22 cellular contexts compared by ENCODE assay signal in genomic region chr1:217627431-217627830, GRCh38. TPM values are rescaled to one million over a fixed set of nuclear protein-coding genes. Genes with fewer than 3 reads are reported as not detected.
DNase-seq lines count a peak whose midpoint lies in the region; ATAC-seq, FAIRE-seq and TF ChIP-seq lines count a peak whose summit lies in the region.
"Had no signal": no experiment of that assay in that cellular context is flagged by ENCODE, and none has a peak within 500 bp of the region (broad histone marks: within the 10 kb centered on the region; RNA-seq: fewer than 3 reads in every experiment).

No MANE protein-coding gene starts in this region.

- ATAC-seq in CD4-positive, CD25-positive, alpha-beta regulatory T cell (ENCODE audit: low read depth in 2 of 2), result no peak
- no peak for ATAC-seq in PC-3
- ATAC-seq in stimulated activated memory B cell treated with anti-CD40 and anti-IgM and Interleukin-4, amounts not matched to agents 10 μg/mL and 1 μg/mL and 100 μg/mL, for 72 hours, result no peak
- no peak for ATAC-seq in GM19467 (IDR thresholded peaks at IDR 0.05; ENCODE audit: unreplicated experiment)
- ATAC-seq in HG03354 (IDR thresholded peaks at IDR 0.05; ENCODE audit: poor library complexity, severe bottlenecking, unreplicated experiment), result no peak
- ATAC-seq: GM23338, K562 had no signal

- peaks cover 13% of the 10 kb centered on the region for H4K20me1 ChIP-seq in PC-3 (ENCODE audit: low read length)

- POLR2A ChIA-PET in PC-3 (lab: Charles Lee; ENCODE audit: unreplicated experiment), result interaction anchor here (0.6 kb wide), 1 partner anchor 683 kb away, joined by 3 read pairs; no protein-coding TSS in a partner anchor

- no peak overlapping the region for H2AFZ ChIP-seq in PC-3 (ENCODE audit: low read length)
- H2AFZ ChIP-seq: GM23338 had no signal

- H3K27ac Mint-ChIP-seq in CD4-positive, CD25-positive, alpha-beta regulatory T cell, result no peak overlapping the region
- H3K27ac Mint-ChIP-seq in stimulated activated memory B cell treated with anti-CD40 and anti-IgM and Interleukin-4, amounts not matched to agents 10 μg/mL and 1 μg/mL and 100 μg/mL, for 72 hours, result no peak overlapping the region
- H3K27ac Mint-ChIP-seq: CD4-positive, alpha-beta memory T cell; GM23338 had no signal

- no peak overlapping the region for H3K4me3 Mint-ChIP-seq in CD4-positive, CD25-positive, alpha-beta regulatory T cell
- no peak overlapping the region for H3K4me3 Mint-ChIP-seq in stimulated activated memory B cell treated with anti-CD40 and anti-IgM and Interleukin-4, amounts not matched to agents 10 μg/mL and 1 μg/mL and 100 μg/mL, for 72 hours
- H3K4me3 Mint-ChIP-seq: GM23338 had no signal

- H3K4me1 Mint-ChIP-seq in CD4-positive, CD25-positive, alpha-beta regulatory T cell, result peaks cover 38 to 73% (median 55%) of the 10 kb centered on the region in 4 donors
- H3K4me1 Mint-ChIP-seq in stimulated activated memory B cell treated with anti-CD40 and anti-IgM and Interleukin-4, amounts not matched to agents 10 μg/mL and 1 μg/mL and 100 μg/mL, for 72 hours, result peaks cover 22% of the 10 kb centered on the region

- peaks cover 84% of the 10 kb centered on the region for H3K79me2 ChIP-seq in PC-3 (ENCODE audit: low read length)

- no peaks in the 10 kb centered on the region for H3K9me3 ChIP-seq in CD4-positive, CD25-positive, alpha-beta regulatory T cell (ENCODE audit: control insufficient read depth in 2 of 2, low read length in 2 of 2)
- no peaks in the 10 kb centered on the region for H3K9me3 ChIP-seq in PC-3 (ENCODE audit: low read length)
- H3K9me3 ChIP-seq: BE2C, SJCRH30 had no signal

- H3K36me3 ChIP-seq in CD4-positive, CD25-positive, alpha-beta regulatory T cell (ENCODE audit: control insufficient read depth, insufficient read depth, low read length), result no peaks in the 10 kb centered on the region
- H3K36me3 ChIP-seq in PC-3 (ENCODE audit: low read depth, low read length), result no peaks in the 10 kb centered on the region
- H3K36me3 ChIP-seq: BE2C, SJCRH30 had no signal

- peak overlapping the region; percentile 97; the same call in 1 of the 2 replicates for H3K4me2 ChIP-seq in PC-3 (ENCODE audit: low read length)
- H3K4me2 ChIP-seq: GM23338 had no signal

- H3K4me3 ChIP-seq in CD4-positive, CD25-positive, alpha-beta regulatory T cell (ENCODE audit: low read depth, low read length), result peak overlapping the region; percentile 48
- 0 out of 2 replicates have a peak overlapping the region, but pooled peaks have one; percentile 83 for H3K4me3 ChIP-seq in PC-3 (ENCODE audit: low read length)
- H3K4me3 ChIP-seq: GM23338, K562, SJCRH30 had no signal

- no peak for DNase-seq in CD4-positive, CD25-positive, alpha-beta regulatory T cell
- DNase-seq in PC-3 (no peak), medulla oblongata (ENCODE audit: extremely low spot score) (peak; percentile 7), NOMO-1 treated with dmso at 0.1 percent for 144 hours (lab: John Stamatoyannopoulos, UW; ENCODE audit: unreplicated experiment) (no peak)
- DNase-seq: 8988T; BE2C; Calu3; CD4-positive, alpha-beta memory T cell; DMS53; HCEC 1CT; NCI-H1105 treated with DMSO at 0.1 percent for 48 hours; NCI-H1694; NCI-H510A; NCI-H748 treated with DMSO at 0.1 percent for 48 hours; SJCRH30 had no signal

- H3F3A ChIP-seq in PC-3 (ENCODE audit: low read length, unreplicated experiment), result no peaks in the 10 kb centered on the region

- no peaks in the 10 kb centered on the region for H3K27me3 ChIP-seq in CD4-positive, CD25-positive, alpha-beta regulatory T cell (ENCODE audit: control insufficient read depth, insufficient read depth, low read length)
- H3K27me3 ChIP-seq in PC-3 (ENCODE audit: low read length), result no peaks in the 10 kb centered on the region
- H3K27me3 ChIP-seq: BE2C, SJCRH30 had no signal

- peak; percentile 48 for FAIRE-seq in endometrium (lab: Jason Lieb, UNC)
- FAIRE-seq: GM12891, K562 had no signal

- BruUV-seq in PC-3 (replicated peaks; lab: Mats Ljungman, UMichigan), result no TSS peak

- TF ChIP-seq CTCF in PC-3 (conservative IDR thresholded peaks at IDR 0.05; ENCODE audit: low read depth, low read length), result no peak

- H3K9me2 ChIP-seq in PC-3 (replicated peaks; ENCODE audit: low read length), result no peaks in the 10 kb centered on the region

- no peaks in the 10 kb centered on the region for H3K36me3 Mint-ChIP-seq in CD4-positive, CD25-positive, alpha-beta regulatory T cell
- H3K36me3 Mint-ChIP-seq in stimulated activated memory B cell treated with anti-CD40 and anti-IgM and Interleukin-4, amounts not matched to agents 10 μg/mL and 1 μg/mL and 100 μg/mL, for 72 hours, result peaks cover 6% of the 10 kb centered on the region

- no peak overlapping the region for H3K9ac ChIP-seq in PC-3 (ENCODE audit: low read length)

- peaks cover 38% of the 10 kb centered on the region for H3K4me1 ChIP-seq in CD4-positive, CD25-positive, alpha-beta regulatory T cell (ENCODE audit: control insufficient read depth, insufficient read depth, low read length, poor library complexity, severe bottlenecking)
- H3K4me1 ChIP-seq in PC-3 (ENCODE audit: insufficient read depth, low read length), result peaks cover 33% of the 10 kb centered on the region
- H3K4me1 ChIP-seq: BE2C had no signal

- H3K27ac ChIP-seq in CD4-positive, CD25-positive, alpha-beta regulatory T cell (ENCODE audit: insufficient read depth, low read length, poor library complexity, severe bottlenecking), result no peak overlapping the region
- H3K27ac ChIP-seq in PC-3 (ENCODE audit: low read length), result no peak overlapping the region
- H3K27ac ChIP-seq: SJCRH30 had no signal

- H3K27me3 Mint-ChIP-seq in CD4-positive, CD25-positive, alpha-beta regulatory T cell, result peaks cover 8% of the 10 kb centered on the region
- H3K27me3 Mint-ChIP-seq in stimulated activated memory B cell treated with anti-CD40 and anti-IgM and Interleukin-4, amounts not matched to agents 10 μg/mL and 1 μg/mL and 100 μg/mL, for 72 hours, result no peaks in the 10 kb centered on the region
- H3K27me3 Mint-ChIP-seq: CD4-positive, alpha-beta memory T cell had no signal

- intact Hi-C loops in PC-3 (cut with micrococcal nuclease), result no loop called here

- H3K9me3 Mint-ChIP-seq in CD4-positive, CD25-positive, alpha-beta regulatory T cell, result peaks cover 0 to 2% (median 0%) of the 10 kb centered on the region in 7 donors
- no peaks in the 10 kb centered on the region for H3K9me3 Mint-ChIP-seq in stimulated activated memory B cell treated with anti-CD40 and anti-IgM and Interleukin-4, amounts not matched to agents 10 μg/mL and 1 μg/mL and 100 μg/mL, for 72 hours
- H3K9me3 Mint-ChIP-seq: CD4-positive, alpha-beta memory T cell; GM23338 had no signal

- CTCF ChIA-PET in PC-3 (lab: Charles Lee), result interaction anchor here (0.7 kb wide), 1 partner anchor 266 kb away, joined by 4 read pairs; no protein-coding TSS in a partner anchor

RNA-seq across cellular contexts. Expression of gene GPATCH2, which starts 3.5 kb away (rescaled TPM):
- total RNA-seq in CD4-positive, CD25-positive, alpha-beta regulatory T cell, result 17.0 TPM
- polyA plus RNA-seq in CD4-positive, CD25-positive, alpha-beta regulatory T cell, result 1 to 10 TPM; 3.4 to 4.7 (median 4.3) TPM
- 11.9 and 17.2 TPM in 2 replicates for total RNA-seq in PC-3 (2014; rRNA removed)

RNA-seq across cellular contexts. Expression of gene SPATA17, which starts 3.7 kb away (rescaled TPM):
- not detected for total RNA-seq in CD4-positive, CD25-positive, alpha-beta regulatory T cell
- polyA plus RNA-seq in CD4-positive, CD25-positive, alpha-beta regulatory T cell, result not detected
- 3.3 and 3.8 TPM in 2 replicates for total RNA-seq in PC-3 (2014; rRNA removed)
- total RNA-seq: CD4-positive, alpha-beta memory T cell; K562 had no signal
- polyA plus RNA-seq: CD4-positive, alpha-beta memory T cell had no signal
